ENCODE assay signal across 8 cellular contexts in genomic region chr12:69254046-69254445, GRCh38. TPM values are rescaled to one million over a fixed set of nuclear protein-coding genes. Genes with fewer than 3 reads are reported as not detected.
DNase-seq lines count a peak whose midpoint lies in the region; ATAC-seq and TF ChIP-seq lines count a peak whose summit lies in the region.

No MANE protein-coding gene starts in this region.

- peak; percentile 74 for ATAC-seq in GM21619 (IDR thresholded peaks at IDR 0.05; ENCODE audit: unreplicated experiment)
- ATAC-seq in activated CD8-positive, alpha-beta T cell treated with anti-CD3 and anti-CD28 coated beads for 36 hours, result peak; percentile 93

- H3K4me3 Mint-ChIP-seq in activated CD8-positive, alpha-beta T cell treated with anti-CD3 and anti-CD28 coated beads for 36 hours, result no peak overlapping the region

- H3K4me1 ChIP-seq in cardiac muscle cell (ENCODE audit: low read depth) (no peaks in the 10 kb centered on the region), spleen (peaks cover 0 to 81% (median 31%) of the 10 kb centered on the region in 6 donors)

- CTCF ChIA-PET in activated CD8-positive, alpha-beta T cell treated with anti-CD3 and anti-CD28 coated beads for 36 hours (lab: Charles Lee), result interaction anchor here (0.6 to 1.7 kb wide), 24 partner anchors 8 to 424 kb away, joined by 3 to 60 read pairs (median 4); no protein-coding TSS in a partner anchor

- H3K4me1 Mint-ChIP-seq in activated CD8-positive, alpha-beta T cell treated with anti-CD3 and anti-CD28 coated beads for 36 hours (ENCODE audit: low read depth), result peaks cover 39% of the 10 kb centered on the region

- H3K4me3 ChIP-seq in cardiac muscle cell (no peak overlapping the region), spleen (no peak overlapping the region), lower leg skin (ENCODE audit: low read depth, poor library complexity, severe bottlenecking) (no peak overlapping the region)

- peaks cover 30% of the 10 kb centered on the region for H3K36me3 Mint-ChIP-seq in activated CD8-positive, alpha-beta T cell treated with anti-CD3 and anti-CD28 coated beads for 36 hours (ENCODE audit: low read depth)

- POLR2A ChIA-PET in activated CD8-positive, alpha-beta T cell treated with anti-CD3 and anti-CD28 coated beads for 36 hours (lab: Charles Lee), result interaction anchor here (0.6 to 1.2 kb wide), 5 partner anchors 8 to 376 kb away, joined by 3 to 6 read pairs (median 3); no protein-coding TSS in a partner anchor

- no peak for TF ChIP-seq POLR2A in spleen (IDR thresholded peaks at IDR 0.05)
- TF ChIP-seq POLR2A in lower leg skin (IDR thresholded peaks at IDR 0.05), result no peak

- TF ChIP-seq CTCF in activated CD8-positive, alpha-beta T cell treated with anti-CD3 and anti-CD28 coated beads for 36 hours (IDR thresholded peaks at IDR 0.05), result peak; percentile 55
- TF ChIP-seq CTCF in cardiac muscle cell (IDR thresholded peaks at IDR 0.05; ENCODE audit: low read depth, low read length) (peak; percentile 60), spleen (IDR thresholded peaks at IDR 0.05 in 8 of 11, conservative IDR thresholded peaks at IDR 0.05 in 3 of 11) (peak; percentile 44 to 74 (median 63)), lower leg skin (IDR thresholded peaks at IDR 0.05) (peak in 1 of 3 donors; percentile 18)

- H3K9me3 Mint-ChIP-seq in activated CD8-positive, alpha-beta T cell treated with anti-CD3 and anti-CD28 coated beads for 36 hours, result no peaks in the 10 kb centered on the region

- DNase-seq in SKM-1 treated with dmso at 0.1 percent for 144 hours (lab: John Stamatoyannopoulos, UW; ENCODE audit: unreplicated experiment) (peak; percentile 35), SKM-1 (lab: John Stamatoyannopoulos, UW; ENCODE audit: unreplicated experiment) (no peak), M059J (ENCODE audit: low read depth) (peak; percentile 45), cardiac muscle cell (ENCODE audit: low read depth in 1 of 2, low spot score in 1 of 2) (peak; percentile 59 to 67), spleen (no peak), lower leg skin (ENCODE audit: low spot score in 2 of 2) (no peak)
- DNase-seq in activated CD8-positive, alpha-beta T cell treated with anti-CD3 and anti-CD28 coated beads for 36 hours, result no peak

- H3K27me3 ChIP-seq in cardiac muscle cell (no peaks in the 10 kb centered on the region), spleen (replicated peaks in 1 of 7) (no peaks in the 10 kb centered on the region)

- intact Hi-C loops in activated CD8-positive, alpha-beta T cell treated with anti-CD3 and anti-CD28 coated beads for 36 hours (cut with micrococcal nuclease), result loop anchor here (5.0 kb wide), 1 partner anchor 102 kb away; no protein-coding TSS in a partner anchor
- intact Hi-C loops in spleen (cut with DNase I; ENCODE audit: low total_unique reads), result loop anchor here (10.0 kb wide), 1 partner anchor 99 kb away; no protein-coding TSS in a partner anchor
- intact Hi-C loops in lower leg skin (cut with DNase I; ENCODE audit: low total_unique reads), result no loop called here

- peaks cover 41% of the 10 kb centered on the region for H3K36me3 ChIP-seq in cardiac muscle cell
- H3K36me3 ChIP-seq in spleen, result peaks cover 0 to 53% (median 39%) of the 10 kb centered on the region in 6 donors

- peak overlapping the region; percentile 39 for H3K27ac ChIP-seq in cardiac muscle cell
- no peak overlapping the region for H3K27ac ChIP-seq in spleen

- peak overlapping the region; percentile 44 for H3K27ac Mint-ChIP-seq in activated CD8-positive, alpha-beta T cell treated with anti-CD3 and anti-CD28 coated beads for 36 hours

- no peaks in the 10 kb centered on the region for H3K27me3 Mint-ChIP-seq in activated CD8-positive, alpha-beta T cell treated with anti-CD3 and anti-CD28 coated beads for 36 hours

- H3K9me3 ChIP-seq in cardiac muscle cell (ENCODE audit: low read depth) (no peaks in the 10 kb centered on the region), spleen (no peaks in the 10 kb centered on the region)

RNA-seq across cellular contexts. Expression of gene CPSF6, which starts 14.7 kb away (rescaled TPM):
- total RNA-seq in M059J (2014; rRNA removed; shearing (Covaris generic)), result 18.3 and 31.9 TPM in 2 replicates
- total RNA-seq in activated CD8-positive, alpha-beta T cell treated with anti-CD3 and anti-CD28 coated beads for 36 hours, result 10 to 100 TPM; 94.1 to 98.9 TPM
- total RNA-seq in cardiac muscle cell (30.8 and 51.5 TPM in 2 replicates), spleen (10 to 100 TPM; 47.5 to 75.7 (median 66.2) TPM), lower leg skin (10 to 100 TPM; 17.0 to 29.5 (median 20.2) TPM)
- polyA plus RNA-seq in cardiac muscle cell (88.1 and 93.2 TPM in 2 replicates), spleen (10 to 100 TPM; 16.9 to 25.7 (median 18.6) TPM)

Comparison
In these comparisons a context has a peak if more than half of its experiments do, and no peak if none do; other contexts are left out.
1. DNase-seq: peak in SKM-1 treated with dmso at 0.1 percent for 144 hours (single experiment), M059J (single experiment) and cardiac muscle cell (2 of 2); none in SKM-1 (single experiment), activated CD8-positive, alpha-beta T cell treated with anti-CD3 and anti-CD28 coated beads for 36 hours (single experiment), spleen (single experiment) and lower leg skin (0 of 2).